23 cellular contexts compared by ENCODE assay signal in the genomic region with DNA sequence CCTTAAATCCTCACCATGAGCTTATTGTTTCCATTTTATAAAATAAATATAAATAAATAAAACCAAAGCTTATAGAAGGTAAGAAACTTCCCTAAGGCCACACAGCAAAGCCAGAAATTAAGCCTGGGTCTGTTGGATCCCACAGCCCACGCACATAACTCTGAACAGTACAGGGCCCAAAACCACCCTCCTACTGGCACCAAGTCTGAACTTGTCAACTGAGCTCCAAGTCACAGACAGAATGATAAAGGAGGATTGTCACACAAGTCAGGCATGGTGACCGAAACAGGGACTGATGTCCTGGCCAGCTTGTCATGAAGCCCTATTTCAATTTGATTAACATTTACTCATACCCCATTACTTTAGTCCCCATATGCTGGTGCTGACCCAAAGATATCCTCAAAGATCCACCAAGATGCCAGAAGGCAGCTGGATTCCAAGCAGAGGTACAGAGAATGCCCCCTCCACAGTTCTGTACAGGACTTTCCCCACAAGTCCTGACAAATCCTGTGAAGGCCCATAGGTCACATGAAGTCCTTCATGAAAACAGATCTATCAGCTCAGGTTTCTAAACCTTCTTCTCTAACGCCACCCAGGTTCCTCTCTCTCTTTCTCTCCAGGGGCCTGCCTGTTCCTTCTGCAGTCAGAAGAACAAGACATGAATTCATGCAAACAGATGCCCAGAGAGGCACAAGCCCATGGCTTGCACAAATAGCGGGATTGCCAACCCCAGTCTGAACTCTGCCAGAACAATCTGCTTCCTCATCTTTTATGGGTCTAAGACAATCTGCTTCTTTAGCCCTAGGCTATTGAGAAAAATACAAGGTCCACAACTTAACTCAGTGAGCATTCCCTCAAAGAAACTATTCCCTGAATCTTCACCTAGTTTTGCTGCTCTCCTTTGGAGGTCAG.
DNase-seq lines count a peak whose midpoint lies in the region; TF ChIP-seq lines count a peak whose summit lies in the region.
"Had no signal": no experiment of that assay in that cellular context is flagged by ENCODE, and none has a peak within 500 bp of the region (broad histone marks: within the 10 kb centered on the region; RNA-seq: fewer than 3 reads in every experiment).

No MANE protein-coding gene starts in this region.

- no peak for TF ChIP-seq POLR2A in sigmoid colon (IDR thresholded peaks at IDR 0.05)

- no peak overlapping the region for H2AFZ ChIP-seq in GM23248

- H3K4me3 Mint-ChIP-seq in brain, result peak overlapping the region in 1 of 5 experiments; percentile 46
- H3K4me3 Mint-ChIP-seq: activated CD8-positive, alpha-beta T cell treated with anti-CD3 and anti-CD28 coated beads for 36 hours; activated naive CD8-positive, alpha-beta T cell; activated T-cell treated with anti-CD3 and anti-CD28 coated beads, Interleukin-2, amount 50 U/mL, for 4 hours; dendritic cell treated with granulocyte-macrophage colony-stimulating factor and Interleukin-4, amounts not matched to agents 40 ng/mL and 50 ng/mL, for 4 days; stimulated activated memory B cell treated with anti-CD40 and anti-IgM and Interleukin-4, amounts not matched to agents 10 μg/mL and 1 μg/mL and 100 μg/mL, for 72 hours had no signal

- no peaks in the 10 kb centered on the region for H3K9me3 ChIP-seq in GM23248 (ENCODE audit: low read depth)
- no peaks in the 10 kb centered on the region for H3K9me3 ChIP-seq in sigmoid colon
- H3K9me3 ChIP-seq: gastroesophageal sphincter, neutrophil, tibial artery had no signal

- intact Hi-C loops in sigmoid colon (cut with DNase I), result no loop called here

- H3K4me1 ChIP-seq in GM23248 (ENCODE audit: insufficient read depth), result peaks cover 4% of the 10 kb centered on the region; the same call in 1 of the 2 replicates
- peaks cover 0 to 75% (median 60%) of the 10 kb centered on the region in 4 donors for H3K4me1 ChIP-seq in sigmoid colon

- peaks cover 56% of the 10 kb centered on the region for H3K36me3 Mint-ChIP-seq in brain
- H3K36me3 Mint-ChIP-seq: activated naive CD8-positive, alpha-beta T cell; stimulated activated memory B cell treated with anti-CD40 and anti-IgM and Interleukin-4, amounts not matched to agents 10 μg/mL and 1 μg/mL and 100 μg/mL, for 72 hours had no signal

- no peaks in the 10 kb centered on the region for H3K27me3 ChIP-seq in GM23248 (replicated peaks; ENCODE audit: insufficient read depth)
- H3K27me3 ChIP-seq in sigmoid colon, result no peaks in the 10 kb centered on the region
- H3K27me3 ChIP-seq: gastroesophageal sphincter, neutrophil, tibial artery had no signal

- no peaks in the 10 kb centered on the region for H3K9me2 ChIP-seq in GM23248 (ENCODE audit: insufficient read depth)

- 0 out of 2 replicates have a peak, but pooled peaks cover 14% of the 10 kb centered on the region for H3K79me2 ChIP-seq in GM23248 (ENCODE audit: insufficient read depth)

- no peaks in the 10 kb centered on the region for H3K27me3 Mint-ChIP-seq in brain
- H3K27me3 Mint-ChIP-seq: activated CD8-positive, alpha-beta T cell treated with anti-CD3 and anti-CD28 coated beads for 36 hours; activated naive CD8-positive, alpha-beta T cell; dendritic cell treated with granulocyte-macrophage colony-stimulating factor and Interleukin-4, amounts not matched to agents 40 ng/mL and 50 ng/mL, for 4 days; stimulated activated memory B cell treated with anti-CD40 and anti-IgM and Interleukin-4, amounts not matched to agents 10 μg/mL and 1 μg/mL and 100 μg/mL, for 72 hours had no signal

- in situ Hi-C loops in GM23248 (cut with MboI), result no loop called here

- no peak overlapping the region for H3K4me2 ChIP-seq in GM23248 (ENCODE audit: unreplicated experiment)
- H3K4me2 ChIP-seq: KMS-11 had no signal

- peaks cover 69% of the 10 kb centered on the region for H3K4me1 Mint-ChIP-seq in brain

- H3F3A ChIP-seq in GM23248 (ENCODE audit: insufficient read depth), result 0 out of 2 replicates have a peak, but pooled peaks cover 3% of the 10 kb centered on the region

- no peak overlapping the region for H3K9ac ChIP-seq in GM23248
- H3K9ac ChIP-seq: KMS-11 had no signal

- peak; percentile 7 for DNase-seq in GM23248
- DNase-seq in globus pallidus (ENCODE audit: low spot score), result peak; percentile 37
- peak; percentile 77 for DNase-seq in sigmoid colon
- no peak for DNase-seq in stimulated activated CD4-positive, alpha-beta T cell treated with anti-CD3 and anti-CD28 coated beads, Interleukin-2, amount 100 ng/mL, for 48 hours
- no peak for DNase-seq in SW 1271 (lab: John Stamatoyannopoulos, UW)
- DNase-seq in CD1c-positive myeloid dendritic cell (ENCODE audit: extremely low spot score), result no peak
- no peak for DNase-seq in activated T-cell treated with anti-CD3 and anti-CD28 coated beads for 4 hours
- DNase-seq: activated CD8-positive, alpha-beta T cell treated with anti-CD3 and anti-CD28 coated beads for 36 hours; activated T-cell treated with anti-CD3 and anti-CD28 coated beads, Interleukin-2, amount 50 U/mL, for 4 hours; kidney glomerular epithelial cell; NCI-H1092; NCI-H2081 treated with DMSO at 0.1 percent for 48 hours; stimulated activated CD4-positive, alpha-beta T cell treated with anti-CD3 and anti-CD28 coated beads, Interleukin-15, amount 100 ng/mL, for 24 hours; T-helper 1 cell; tibial artery; WERI-Rb-1 had no signal

- H3K36me3 ChIP-seq in GM23248 (ENCODE audit: low read depth) (no peaks in the 10 kb centered on the region), sigmoid colon (no peaks in the 10 kb centered on the region)
- H3K36me3 ChIP-seq: neutrophil, WERI-Rb-1 had no signal

- 71 to 79% methylated on average over 4 of the region's 4 CpGs for WGBS in GM23248 (ENCODE audit: low coverage in 1 of 2, low lambda C conversion rate in 2 of 2, missing lambda C conversion rate in 2 of 2), 2 experiments
- WGBS in sigmoid colon, 2 donors, result 86 to 92% methylated on average over 4 of the region's 4 CpGs

- TF ChIP-seq EP300 in sigmoid colon (IDR thresholded peaks at IDR 0.05), result no peak

- peak overlapping the region in 4 of 5 experiments; percentile 58 to 91 (median 75) for H3K27ac Mint-ChIP-seq in brain
- H3K27ac Mint-ChIP-seq: activated CD8-positive, alpha-beta T cell treated with anti-CD3 and anti-CD28 coated beads for 36 hours; activated naive CD8-positive, alpha-beta T cell; dendritic cell treated with granulocyte-macrophage colony-stimulating factor and Interleukin-4, amounts not matched to agents 40 ng/mL and 50 ng/mL, for 4 days; stimulated activated memory B cell treated with anti-CD40 and anti-IgM and Interleukin-4, amounts not matched to agents 10 μg/mL and 1 μg/mL and 100 μg/mL, for 72 hours had no signal

- H3K27ac ChIP-seq in GM23248 (no peak overlapping the region), sigmoid colon (peak overlapping the region; percentile 60 to 81 (median 66))
- H3K27ac ChIP-seq: KMS-11, neutrophil, tibial artery, WERI-Rb-1 had no signal

- no peak overlapping the region for H3K4me3 ChIP-seq in GM23248
- H3K4me3 ChIP-seq in sigmoid colon, result no peak overlapping the region
- H3K4me3 ChIP-seq: gastroesophageal sphincter, tibial artery had no signal

- no peaks in the 10 kb centered on the region for H4K20me1 ChIP-seq in GM23248 (ENCODE audit: insufficient read depth)

- TF ChIP-seq CTCF in brain (conservative IDR thresholded peaks at IDR 0.05), result no peak
- no peak for TF ChIP-seq CTCF in sigmoid colon (IDR thresholded peaks at IDR 0.05)

- no peaks in the 10 kb centered on the region for H3K9me3 Mint-ChIP-seq in brain
- H3K9me3 Mint-ChIP-seq: activated CD8-positive, alpha-beta T cell treated with anti-CD3 and anti-CD28 coated beads for 36 hours; activated T-cell treated with anti-CD3 and anti-CD28 coated beads, Interleukin-2, amount 50 U/mL, for 4 hours; dendritic cell treated with granulocyte-macrophage colony-stimulating factor and Interleukin-4, amounts not matched to agents 40 ng/mL and 50 ng/mL, for 4 days; stimulated activated memory B cell treated with anti-CD40 and anti-IgM and Interleukin-4, amounts not matched to agents 10 μg/mL and 1 μg/mL and 100 μg/mL, for 72 hours had no signal

Comparison
In these comparisons a context has a peak if more than half of its experiments do, and no peak if none do; other contexts are left out.
1. DNase-seq: peak in GM23248 (single experiment), globus pallidus (single experiment) and sigmoid colon (single experiment); none in stimulated activated CD4-positive, alpha-beta T cell treated with anti-CD3 and anti-CD28 coated beads, Interleukin-2, amount 100 ng/mL, for 48 hours (0 of 2), SW 1271 (0 of 2), CD1c-positive myeloid dendritic cell (single experiment) and activated T-cell treated with anti-CD3 and anti-CD28 coated beads for 4 hours (single experiment).